In the genomic region with DNA sequence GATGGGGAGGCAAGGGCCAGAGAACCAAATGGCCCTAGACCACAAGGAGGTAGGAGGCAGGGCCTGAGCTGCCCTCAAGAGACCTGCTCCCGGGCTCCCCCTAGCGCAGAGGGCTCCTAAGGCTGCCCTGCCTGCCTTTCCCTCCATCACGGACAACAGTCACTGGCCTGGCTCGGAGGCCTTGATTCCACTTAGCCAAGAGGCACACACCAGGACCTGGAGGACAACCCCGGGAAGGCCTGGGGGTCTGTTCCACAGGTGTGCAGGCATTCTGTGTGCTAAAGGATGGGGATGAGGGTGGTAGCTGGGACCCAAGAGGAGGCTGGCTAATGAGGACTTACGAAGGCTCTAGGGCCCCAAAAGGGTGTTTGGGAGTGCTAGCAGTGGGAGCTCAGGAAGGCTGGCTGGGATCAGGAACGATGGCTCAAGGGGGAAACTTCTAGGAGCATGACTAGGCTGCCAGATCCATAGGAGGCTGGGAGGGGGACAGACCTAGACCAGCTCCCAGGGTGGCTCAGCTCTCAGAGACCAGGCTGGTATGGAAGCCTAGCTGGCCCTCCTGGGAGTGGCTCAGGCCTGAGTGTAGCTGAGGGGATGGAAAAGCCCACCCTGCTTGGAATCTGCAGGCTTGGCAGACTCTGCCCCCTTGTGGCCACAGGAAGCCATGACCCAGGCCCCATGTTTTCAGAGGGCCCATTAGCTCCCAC, we compare ENCODE assay signal across 7 cellular contexts. TPM values are rescaled to one million over a fixed set of nuclear protein-coding genes. Genes with fewer than 3 reads are reported as not detected.
A peak's percentile ranks its signal among the peaks of the same experiment; 100 is the strongest.
DNase-seq lines count a peak whose midpoint lies in the region; ATAC-seq, FAIRE-seq and TF ChIP-seq lines count a peak whose summit lies in the region.

No MANE protein-coding gene starts in this region.

- DNase-seq in GM12891 (ENCODE audit: insufficient read length, low spot score) (peak; percentile 81), NCI-H1694 (lab: John Stamatoyannopoulos, UW) (peak; percentile 30), T1000 (lab: John Stamatoyannopoulos, UW) (peak; percentile 30), brain microvascular endothelial cell (peak; percentile 32), iPS-NIHi7 (ENCODE audit: extremely low spot score) (peak; percentile 87)
- DNase-seq in stimulated activated CD4-positive, alpha-beta T cell treated with anti-CD3 and anti-CD28 coated beads, Interleukin-1b, Interleukin-23, amount 100 ng/mL, for 48 hours, result peak; percentile 48

- in situ Hi-C loops in brain microvascular endothelial cell (cut with HindIII; ENCODE audit: low pct_ligation_motif_present, low sequenced_read_pairs), result loop anchor here (25.0 kb wide), 1 partner anchor 172 kb away; no protein-coding TSS in a partner anchor

- TF ChIP-seq CTCF in brain microvascular endothelial cell (IDR thresholded peaks at IDR 0.05; ENCODE audit: low read depth, low read length, missing control alignments), result peak; percentile 96

- no peak overlapping the region for H3K4me3 ChIP-seq in brain microvascular endothelial cell (ENCODE audit: low read depth, low read length)

- peaks cover 2% of the 10 kb centered on the region for H3K36me3 ChIP-seq in brain microvascular endothelial cell (replicated peaks)

- no peak for TF ChIP-seq POLR2A in GM12891 (IDR thresholded peaks at IDR 0.05; ENCODE audit: low read depth, low read length)

- ATAC-seq in GM21390 (IDR thresholded peaks at IDR 0.05; ENCODE audit: unreplicated experiment), result no peak

- peak; percentile 90 for FAIRE-seq in GM12891 (lab: Jason Lieb, UNC)

- no peak overlapping the region for H3K27ac ChIP-seq in brain microvascular endothelial cell

- no peaks in the 10 kb centered on the region for H3K27me3 ChIP-seq in brain microvascular endothelial cell (replicated peaks)

TF ChIP-seq in GM12891, 5 proteins besides CTCF, POLR2A, EP300 and RAD21:
- TF ChIP-seq POU2F2 (IDR thresholded peaks at IDR 0.05; ENCODE audit: low read depth, low read length) (0 out of 2 replicates have a peak, but pooled peaks have one; percentile 34), SPI1 (IDR thresholded peaks at IDR 0.05; ENCODE audit: low read depth, low read length) (no peak), TAF1 (IDR thresholded peaks at IDR 0.05; ENCODE audit: low read depth, low read length) (no peak)

RNA-seq across cellular contexts. Expression of a gene that starts 0.8 kb away (rescaled TPM):
- polyA plus RNA-seq in GM12891 (2012; ENCODE audit: low read depth, missing spikeins), result 2.9 TPM

RNA-seq across cellular contexts. Expression of a gene that starts 12.3 kb away (rescaled TPM):
- polyA plus RNA-seq in GM12891 (2012; ENCODE audit: low read depth, missing spikeins), result 9.3 TPM

RNA-seq across cellular contexts. Expression of a gene that starts 35.4 kb away (rescaled TPM):
- polyA plus RNA-seq in GM12891 (2012; ENCODE audit: low read depth, missing spikeins), result 25.5 TPM

RNA-seq across cellular contexts. Expression of a gene that starts 40.3 kb away (rescaled TPM):
- polyA plus RNA-seq in GM12891 (2012; ENCODE audit: low read depth, missing spikeins), result 66.5 TPM

RNA-seq across cellular contexts. Expression of a gene that starts 44.6 kb away (rescaled TPM):
- 15.6 TPM for polyA plus RNA-seq in GM12891 (2012; ENCODE audit: low read depth, missing spikeins)

Comparison
In these comparisons a context has a peak if more than half of its experiments do, and no peak if none do; other contexts are left out.
1. DNase-seq: peak in every context shown above with its lines; median percentile 87 in iPS-NIHi7; 81 in GM12891; 48 in stimulated activated CD4-positive, alpha-beta T cell treated with anti-CD3 and anti-CD28 coated beads, Interleukin-1b, Interleukin-23, amount 100 ng/mL, for 48 hours; 32 in brain microvascular endothelial cell; 30 in NCI-H1694; 30 in T1000.